In genomic region chr1:203581841-203582240, GRCh38 we compare ENCODE assay signal across 17 cellular contexts. TPM values are rescaled to one million over a fixed set of nuclear protein-coding genes. Genes with fewer than 3 reads are reported as not detected.
DNase-seq lines count a peak whose midpoint lies in the region; FAIRE-seq and TF ChIP-seq lines count a peak whose summit lies in the region.
"Had no signal": no experiment of that assay in that cellular context is flagged by ENCODE, and none has a peak within 500 bp of the region (broad histone marks: within the 10 kb centered on the region; RNA-seq: fewer than 3 reads in every experiment).

No MANE protein-coding gene starts in this region.

- DNase-seq in GM23248 (peak; percentile 71), RCC 7860 (ENCODE audit: low spot score) (peak; percentile 7), cerebellum (ENCODE audit: low spot score) (peak; percentile 76), thyroid gland (peak; percentile 7 to 14), GM10248 (ENCODE audit: extremely low spot score) (no peak), NCI-H2081 treated with DMSO at 0.1 percent for 48 hours (lab: John Stamatoyannopoulos, UW) (no peak)
- DNase-seq in T-helper 2 cell treated with Interferon-gamma antibody and Interleukin-4, amounts not matched to agents 5 μg/mL and 100 μg/mL, for 36 hours (ENCODE audit: low spot score) = no peak
- DNase-seq: CD8-positive, alpha-beta T cell; DMS79; NCI-H1417 treated with DMSO at 0.1 percent for 48 hours; NCI-H1930; NCI-H2171 treated with DMSO at 0.1 percent for 48 hours; NCI-H510A had no signal

- peak; percentile 15 for FAIRE-seq in RCC 7860 (lab: Jason Lieb, UNC)
- FAIRE-seq: G401.6, GM12892, GM19239 had no signal

- 40 to 44% methylated on average over 8 of the region's 8 CpGs for WGBS in GM23248 (ENCODE audit: low coverage in 1 of 2, low lambda C conversion rate in 2 of 2, missing lambda C conversion rate in 2 of 2), 2 experiments
- WGBS in thyroid gland, 2 donors = 49 to 62% methylated on average over 8 of the region's 8 CpGs

- in situ Hi-C loops in GM23248 (cut with MboI) = no loop called here

- no peaks in the 10 kb centered on the region for H4K20me1 ChIP-seq in GM23248 (ENCODE audit: insufficient read depth)
- H4K20me1 ChIP-seq: BLaER1 had no signal

- POLR2A ChIA-PET in GM10248 (lab: Yijun Ruan, JAX) = no interaction called here

- no peak overlapping the region for H3K9ac ChIP-seq in GM23248
- H3K9ac ChIP-seq: BLaER1 had no signal

- CTCF ChIA-PET in GM10248 (lab: Yijun Ruan, JAX) = interaction anchor here (0.8 kb wide), 1 partner anchor 78 kb away, joined by 3 read pairs; no protein-coding TSS in a partner anchor

- no peak overlapping the region for H3K27ac Mint-ChIP-seq in T-helper 2 cell treated with Interferon-gamma antibody and Interleukin-4, amounts not matched to agents 5 μg/mL and 100 μg/mL, for 36 hours
- H3K27ac Mint-ChIP-seq: CD8-positive, alpha-beta T cell had no signal

- H3K4me1 ChIP-seq in GM23248 (ENCODE audit: insufficient read depth) (peaks cover 10% of the 10 kb centered on the region; the same call in 1 of the 2 replicates), thyroid gland (peaks cover 0 to 31% of the 10 kb centered on the region in 2 donors)
- H3K4me1 ChIP-seq: BLaER1 had no signal

- H3K27ac ChIP-seq in GM23248 = no peak overlapping the region
- H3K27ac ChIP-seq in thyroid gland = peak overlapping the region in 1 of 3 donors; percentile 36
- H3K27ac ChIP-seq: BLaER1 had no signal

- no peak overlapping the region for H3K4me3 Mint-ChIP-seq in T-helper 2 cell treated with Interferon-gamma antibody and Interleukin-4, amounts not matched to agents 5 μg/mL and 100 μg/mL, for 36 hours
- H3K4me3 Mint-ChIP-seq: CD8-positive, alpha-beta T cell had no signal

- no peak overlapping the region for H2AFZ ChIP-seq in GM23248

- no peaks in the 10 kb centered on the region for H3K36me3 Mint-ChIP-seq in T-helper 2 cell treated with Interferon-gamma antibody and Interleukin-4, amounts not matched to agents 5 μg/mL and 100 μg/mL, for 36 hours (ENCODE audit: low read depth)
- H3K36me3 Mint-ChIP-seq: CD8-positive, alpha-beta T cell had no signal

- H3K79me2 ChIP-seq in GM23248 (ENCODE audit: insufficient read depth) = no peaks in the 10 kb centered on the region

- H3K4me2 ChIP-seq in GM23248 (ENCODE audit: unreplicated experiment) = no peak overlapping the region
- H3K4me2 ChIP-seq: BLaER1 had no signal

- no peaks in the 10 kb centered on the region for H3K36me3 ChIP-seq in GM23248 (ENCODE audit: low read depth)
- H3K36me3 ChIP-seq in thyroid gland = no peaks in the 10 kb centered on the region
- H3K36me3 ChIP-seq: BLaER1 had no signal

- H3K9me3 ChIP-seq in GM23248 (ENCODE audit: low read depth) = no peaks in the 10 kb centered on the region
- no peaks in the 10 kb centered on the region for H3K9me3 ChIP-seq in thyroid gland
- H3K9me3 ChIP-seq: BLaER1 had no signal

- H3K27me3 ChIP-seq in GM23248 (replicated peaks; ENCODE audit: insufficient read depth) (no peaks in the 10 kb centered on the region), thyroid gland (no peaks in the 10 kb centered on the region)
- H3K27me3 ChIP-seq: BLaER1 had no signal

- H3K4me3 ChIP-seq in GM23248 = no peak overlapping the region
- H3K4me3 ChIP-seq in thyroid gland (replicated peaks in 1 of 3) = no peak overlapping the region
- H3K4me3 ChIP-seq: BLaER1 had no signal

- no peaks in the 10 kb centered on the region for H3K4me1 Mint-ChIP-seq in T-helper 2 cell treated with Interferon-gamma antibody and Interleukin-4, amounts not matched to agents 5 μg/mL and 100 μg/mL, for 36 hours (ENCODE audit: low read depth)

- TF ChIP-seq CTCF in thyroid gland (IDR thresholded peaks at IDR 0.05) = no peak
- TF ChIP-seq CTCF in GM10248 (IDR thresholded peaks at IDR 0.05; ENCODE audit: control extremely low read depth, extremely low read depth, low read depth, missing control alignments) = no peak

- H3F3A ChIP-seq in GM23248 (ENCODE audit: insufficient read depth) = no peaks in the 10 kb centered on the region

- intact Hi-C loops in thyroid gland (cut with DNase I) = no loop called here

- TF ChIP-seq POLR2A in thyroid gland (IDR thresholded peaks at IDR 0.05) = no peak

- no peaks in the 10 kb centered on the region for H3K9me2 ChIP-seq in GM23248 (ENCODE audit: insufficient read depth)

- no peaks in the 10 kb centered on the region for H3K9me3 Mint-ChIP-seq in T-helper 2 cell treated with Interferon-gamma antibody and Interleukin-4, amounts not matched to agents 5 μg/mL and 100 μg/mL, for 36 hours
- H3K9me3 Mint-ChIP-seq: CD8-positive, alpha-beta T cell had no signal

- peaks cover 22% of the 10 kb centered on the region for H3K27me3 Mint-ChIP-seq in T-helper 2 cell treated with Interferon-gamma antibody and Interleukin-4, amounts not matched to agents 5 μg/mL and 100 μg/mL, for 36 hours (ENCODE audit: low read depth)

RNA-seq across cellular contexts. Expression of gene ATP2B4, which starts 44.8 kb away (rescaled TPM):
- total RNA-seq in GM23248 (2014; rRNA removed; shearing (Covaris generic)) = 82.8 and 86.6 TPM in 2 replicates
- polyA plus RNA-seq in GM23248 (2016; fragmentation: Nextera tagmentation; extraction: Ambion mirVana) = 49.5 and 49.7 TPM in 2 replicates
- total RNA-seq in cerebellum = 53.0 TPM
- 10 to 100 TPM; 41.3 to 46.1 (median 42.7) TPM for total RNA-seq in thyroid gland

Comparison
In these comparisons a context has a peak if more than half of its experiments do, and no peak if none do; other contexts are left out.
1. DNase-seq: peak in GM23248 (single experiment), RCC 7860 (single experiment), cerebellum (single experiment) and thyroid gland (2 of 2); none in GM10248 (single experiment), NCI-H2081 treated with DMSO at 0.1 percent for 48 hours (single experiment) and T-helper 2 cell treated with Interferon-gamma antibody and Interleukin-4, amounts not matched to agents 5 μg/mL and 100 μg/mL, for 36 hours (single experiment).